Comparison of ENCODE assay signal across 11 cellular contexts in the genomic region with DNA sequence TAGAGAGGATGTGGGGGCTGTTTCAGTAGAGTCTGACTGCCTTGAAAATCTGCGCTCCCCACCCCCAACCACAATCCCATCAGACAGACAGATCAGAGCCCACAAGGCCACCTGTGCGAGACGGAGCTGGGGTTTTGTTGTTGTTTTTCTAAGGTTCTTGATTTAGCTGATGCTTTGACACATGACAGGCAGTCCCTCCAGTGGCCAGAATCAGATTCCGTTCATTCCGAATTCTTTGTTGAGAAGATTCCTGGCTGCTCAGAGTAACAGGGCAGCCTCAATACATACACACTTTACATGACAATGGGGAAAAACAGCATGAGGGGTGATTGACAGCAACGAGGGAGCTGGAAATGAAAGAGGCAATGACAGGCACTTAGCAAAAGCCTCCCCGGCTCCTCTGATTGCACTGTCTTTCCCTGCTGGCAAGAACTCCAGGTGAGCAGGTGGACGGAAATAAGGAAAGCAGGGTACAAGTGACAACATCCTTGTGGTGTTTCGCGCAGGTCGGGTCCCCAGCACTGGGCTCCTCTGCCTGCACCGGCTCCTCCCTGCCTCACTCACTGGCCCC.
DNase-seq lines count a peak whose midpoint lies in the region; ATAC-seq and TF ChIP-seq lines count a peak whose summit lies in the region.
"Had no signal": no experiment of that assay in that cellular context is flagged by ENCODE, and none has a peak within 500 bp of the region (broad histone marks: within the 10 kb centered on the region; RNA-seq: fewer than 3 reads in every experiment).

No MANE protein-coding gene starts in this region.

- H3K9me3 ChIP-seq in A673 (ENCODE audit: low read depth, low read length, poor library complexity, severe bottlenecking) (no peaks in the 10 kb centered on the region), iPS DF 6.9 (ENCODE audit: control insufficient read depth, insufficient read depth, low read length) (no peaks in the 10 kb centered on the region)
- H3K9me3 ChIP-seq: pancreas had no signal

- H3K4me1 ChIP-seq in A673 (ENCODE audit: insufficient read depth, low read length, poor library complexity, severe bottlenecking) (peaks cover 28% of the 10 kb centered on the region), iPS DF 6.9 (ENCODE audit: control insufficient read depth, insufficient read depth, low read length) (peaks cover 2% of the 10 kb centered on the region; the same call in 1 of the 2 replicates)

- no CpG with 5 or more reads among the region's 12 CpGs for WGBS in iPS DF 6.9 (ENCODE audit: insufficient coverage, insufficient read length)

- no peak overlapping the region for H3K4me3 ChIP-seq in A673 (ENCODE audit: low read depth, low read length, poor library complexity, severe bottlenecking)
- H3K4me3 ChIP-seq in iPS DF 6.9 (ENCODE audit: low read length), result no peak overlapping the region
- H3K4me3 ChIP-seq: pancreas had no signal

- CTCF ChIA-PET in A673 (lab: Charles Lee), result interaction anchor here (0.7 to 1.2 kb wide), 2 partner anchors 9 to 253 kb away, joined by 3 to 9 read pairs; no protein-coding TSS in a partner anchor

- TF ChIP-seq CTCF in A673 (conservative IDR thresholded peaks at IDR 0.05; ENCODE audit: low read depth, low read length), result peak; percentile 35; the same call in 1 of the 2 replicates

- intact Hi-C loops in A673 (cut with micrococcal nuclease; ENCODE audit: unreplicated experiment), result no loop called here

- H3K36me3 ChIP-seq in A673 (ENCODE audit: insufficient read depth, low read length, poor library complexity, severe bottlenecking), result peaks cover 24% of the 10 kb centered on the region
- peaks cover 3% of the 10 kb centered on the region; the same call in 1 of the 2 replicates for H3K36me3 ChIP-seq in iPS DF 6.9 (ENCODE audit: control insufficient read depth, insufficient read depth, low read length)

- BruUV-seq in A673 (replicated peaks; lab: Mats Ljungman, UMichigan), result no TSS peak

- DNase-seq in A673 (ENCODE audit: low spot score), result peak; percentile 74
- DNase-seq in NCI-H345 treated with DMSO at 0.1 percent for 48 hours (lab: John Stamatoyannopoulos, UW; ENCODE audit: unreplicated experiment), result peak; percentile 72
- peak; percentile 88 for DNase-seq in iPS DF 6.9 (ENCODE audit: low read depth, low spot score)
- DNase-seq in LoVo (ENCODE audit: low spot score), result no peak
- DNase-seq in midbrain (lab: John Stamatoyannopoulos, UW), result no peak
- DNase-seq: CD4-positive, alpha-beta memory T cell; NCI-H446 treated with DMSO at 0.1 percent for 48 hours had no signal

- no peak overlapping the region for H3K27ac ChIP-seq in A673 (ENCODE audit: low read depth, low read length, poor library complexity, severe bottlenecking)
- H3K27ac ChIP-seq in iPS DF 6.9 (ENCODE audit: low read length), result no peak overlapping the region
- H3K27ac ChIP-seq: pancreas had no signal

- POLR2A ChIA-PET in A673 (lab: Charles Lee; ENCODE audit: low non-redundant PET), result no interaction called here

- H3K27me3 ChIP-seq in A673 (replicated peaks; ENCODE audit: insufficient read depth, low read depth, low read length, poor library complexity) (no peaks in the 10 kb centered on the region), iPS DF 6.9 (ENCODE audit: control insufficient read depth, insufficient read depth, low read length) (no peaks in the 10 kb centered on the region)
- H3K27me3 ChIP-seq: pancreas had no signal

- ATAC-seq in GM21447 (IDR thresholded peaks at IDR 0.05; ENCODE audit: unreplicated experiment) (peak; percentile 61), GM18861 (IDR thresholded peaks at IDR 0.05; ENCODE audit: unreplicated experiment) (no peak), HG03442 (IDR thresholded peaks at IDR 0.05; ENCODE audit: unreplicated experiment) (no peak)
- ATAC-seq: pancreas had no signal

Comparison
In these comparisons a context has a peak if more than half of its experiments do, and no peak if none do; other contexts are left out.
1. DNase-seq: peak in A673 (single experiment), NCI-H345 treated with DMSO at 0.1 percent for 48 hours (single experiment) and iPS DF 6.9 (single experiment); none in LoVo (single experiment) and midbrain (single experiment).